Comparison of ENCODE assay signal across 17 cellular contexts in genomic region chr6:144797881-144798589, GRCh38.
DNase-seq lines count a peak whose midpoint lies in the region; ATAC-seq and TF ChIP-seq lines count a peak whose summit lies in the region.
"Had no signal": no experiment of that assay in that cellular context is flagged by ENCODE, and none has a peak within 500 bp of the region (broad histone marks: within the 10 kb centered on the region; RNA-seq: fewer than 3 reads in every experiment).

No MANE protein-coding gene starts in this region.

- DNase-seq in GM04503 (ENCODE audit: low read depth) = peak; percentile 89
- DNase-seq in epithelial cell of esophagus (ENCODE audit: low read depth) = peak; percentile 57
- peak; percentile 88 for DNase-seq in retinal pigment epithelial cell (ENCODE audit: low read depth)
- no peak for DNase-seq in body of pancreas
- no peak for DNase-seq in H9
- DNase-seq in activated CD8-positive, alpha-beta memory T cell treated with anti-CD3 and anti-CD28 coated beads, Interleukin-2, amount 50 U/mL, for 48 hours = no peak
- DNase-seq: activated CD4-positive, alpha-beta T cell treated with anti-CD3 and anti-CD28 coated beads, Interleukin-2, amount 50 U/mL, for 4 hours; activated effector memory CD4-positive, alpha-beta T cell treated with anti-CD3 and anti-CD28 coated beads, Interleukin-2, amount 50 U/mL, for 16 hours; cerebellar nuclear complex; gastrocnemius medialis; left cardiac atrium; naive thymus-derived CD8-positive, alpha-beta T cell; NCI-H2107; sigmoid colon had no signal

- H4K8ac ChIP-seq in H9 (replicated peaks; ENCODE audit: insufficient read length, low read depth, low read length) = no peak overlapping the region

- no peak overlapping the region for H3K9ac ChIP-seq in H9 (ENCODE audit: extremely low read depth, insufficient read length, low read length)
- H3K9ac ChIP-seq: KMS-11 had no signal

- H3K27me3 Mint-ChIP-seq in H9 (ENCODE audit: low read depth) = no peaks in the 10 kb centered on the region
- H3K27me3 Mint-ChIP-seq: naive thymus-derived CD8-positive, alpha-beta T cell had no signal

- no peak overlapping the region for H3K23ac ChIP-seq in H9 (ENCODE audit: insufficient read length, low read depth, low read length)

- TF ChIP-seq CTCF in epithelial cell of esophagus (IDR thresholded peaks at IDR 0.05; ENCODE audit: insufficient read depth, low read depth, low read length, missing control alignments) (no peak), retinal pigment epithelial cell (conservative IDR thresholded peaks at IDR 0.05; ENCODE audit: low read depth, low read length) (no peak), body of pancreas (IDR thresholded peaks at IDR 0.05) (no peak), H9 (conservative IDR thresholded peaks at IDR 0.05) (no peak)

- no peak overlapping the region for H3K27ac Mint-ChIP-seq in H9

- H3K4me1 ChIP-seq in body of pancreas (no peaks in the 10 kb centered on the region), H9 (ENCODE audit: insufficient read depth, low read length) (no peaks in the 10 kb centered on the region)
- H3K4me1 ChIP-seq: gastrocnemius medialis had no signal

- no peak overlapping the region for H2BK15ac ChIP-seq in H9 (ENCODE audit: low read depth, low read length)

- H3K79me2 ChIP-seq in H9 (ENCODE audit: insufficient read depth, low read length) = no peaks in the 10 kb centered on the region

- no peaks in the 10 kb centered on the region for H3K79me1 ChIP-seq in H9 (ENCODE audit: insufficient read depth, low read depth, low read length, poor library complexity, severe bottlenecking)

- H3K23me2 ChIP-seq in H9 (ENCODE audit: insufficient read length, low read depth, low read length, poor library complexity, severe bottlenecking) = no peaks in the 10 kb centered on the region

- H3K36me3 Mint-ChIP-seq in H9 (ENCODE audit: insufficient read depth in 1 of 3, low read depth in 3 of 3) = peaks cover 19 to 52% (median 40%) of the 10 kb centered on the region in 3 experiments

- H3K9me3 Mint-ChIP-seq in H9 = peaks cover 3 to 14% of the 10 kb centered on the region in 2 experiments; a peak in 3 of 5 replicates

- no peak overlapping the region for H3K4me2 ChIP-seq in H9 (ENCODE audit: insufficient read depth, insufficient read length, low read length)
- H3K4me2 ChIP-seq: KMS-11 had no signal

- no peak overlapping the region for H2BK120ac ChIP-seq in H9 (ENCODE audit: low read depth, low read length, poor library complexity, severe bottlenecking)

- H3K4me3 ChIP-seq in epithelial cell of esophagus (ENCODE audit: low read length) (no peak overlapping the region), retinal pigment epithelial cell (ENCODE audit: low read length) (no peak overlapping the region), body of pancreas (no peak overlapping the region)
- H3K4me3 ChIP-seq: gastrocnemius medialis, sigmoid colon, thoracic aorta had no signal

- no peaks in the 10 kb centered on the region for H3K4me1 Mint-ChIP-seq in H9

- H4K20me1 ChIP-seq in H9 (ENCODE audit: control insufficient read depth, insufficient read depth, insufficient read length) = no peaks in the 10 kb centered on the region

- no peak overlapping the region for H3K56ac ChIP-seq in H9 (ENCODE audit: insufficient read length, low read depth, low read length)

- H3T11ph ChIP-seq in H9 (ENCODE audit: low read length) = no peak overlapping the region

- H3K4me3 Mint-ChIP-seq in H9 = no peak overlapping the region
- H3K4me3 Mint-ChIP-seq: naive thymus-derived CD8-positive, alpha-beta T cell had no signal

- H2AK5ac ChIP-seq in H9 (ENCODE audit: insufficient read length, low read length) = no peak overlapping the region

- no peak overlapping the region for H2BK20ac ChIP-seq in H9 (ENCODE audit: low read depth, low read length, poor library complexity, severe bottlenecking)

- no peak overlapping the region for H4K91ac ChIP-seq in H9 (ENCODE audit: insufficient read length, low read depth, low read length)

- no peak for TF ChIP-seq POLR2A in body of pancreas (IDR thresholded peaks at IDR 0.05)

- ATAC-seq in body of pancreas = no peak
- ATAC-seq: gastrocnemius medialis; left cardiac atrium; naive thymus-derived CD8-positive, alpha-beta T cell had no signal

- WGBS in body of pancreas, 2 donors = 80 to 84% methylated on average over 7 of the region's 7 CpGs
- WGBS in H9 (ENCODE audit: extremely low coverage, insufficient read length, low lambda C conversion rate) = no CpG with 5 or more reads among the region's 7 CpGs

- no peak overlapping the region for H3K14ac ChIP-seq in H9 (ENCODE audit: insufficient read depth, low read length)

- H3K36me3 ChIP-seq in body of pancreas (replicated peaks in 1 of 2; ENCODE audit: insufficient read depth in 1 of 2, low read depth in 2 of 2) = peaks cover 0 to 15% of the 10 kb centered on the region in 2 donors

- no peaks in the 10 kb centered on the region for H3K9me3 ChIP-seq in body of pancreas
- H3K9me3 ChIP-seq in H9 (ENCODE audit: control insufficient read depth, low read depth, low read length) = no peaks in the 10 kb centered on the region
- H3K9me3 ChIP-seq: gastrocnemius medialis, sigmoid colon, thoracic aorta had no signal

- H3K27me3 ChIP-seq in body of pancreas (no peaks in the 10 kb centered on the region), H9 (ENCODE audit: insufficient read depth, low read length) (no peaks in the 10 kb centered on the region)
- H3K27me3 ChIP-seq: gastrocnemius medialis, sigmoid colon had no signal

- no peak overlapping the region for H3K4ac ChIP-seq in H9 (ENCODE audit: low read depth, low read length)

- H3K27ac ChIP-seq in body of pancreas = no peak overlapping the region
- H3K27ac ChIP-seq in H9 (ENCODE audit: insufficient read length, low read depth, low read length) = no peak overlapping the region
- H3K27ac ChIP-seq: gastrocnemius medialis, KMS-11, sigmoid colon, thoracic aorta had no signal

- no peak overlapping the region for H3K18ac ChIP-seq in H9 (ENCODE audit: insufficient read length, low read depth, low read length)

- intact Hi-C loops in body of pancreas (cut with DNase I) = no loop called here

- no peak overlapping the region for H2BK12ac ChIP-seq in H9 (ENCODE audit: insufficient read length, low read depth, low read length)

- H4K5ac ChIP-seq in H9 (ENCODE audit: insufficient read length, low read depth, low read length) = no peak overlapping the region

- no peak overlapping the region for H2BK5ac ChIP-seq in H9 (ENCODE audit: insufficient read length, low read length)

- H2AFZ ChIP-seq in H9 (ENCODE audit: low read length) = no peak overlapping the region

TF ChIP-seq in PFSK-1, 5 proteins besides CTCF, POLR2A, EP300 and RAD21:
- TF ChIP-seq TAF1 (IDR thresholded peaks at IDR 0.05; ENCODE audit: borderline replicate concordance, insufficient read depth, low read length) = 0 out of 2 replicates have a peak, but pooled peaks have one; percentile 24
- TF ChIP-seq SIN3A (IDR thresholded peaks at IDR 0.05; ENCODE audit: borderline replicate concordance, insufficient read depth, low read length) = no peak
- no peak for TF ChIP-seq FOXP2 (optimal IDR thresholded peaks at IDR 0.05; ENCODE audit: borderline replicate concordance, extremely low read depth, extremely low read length, insufficient read depth)
- TF ChIP-seq REST (IDR thresholded peaks at IDR 0.05; ENCODE audit: insufficient read depth in 1 of 2, low read depth in 2 of 2, low read length in 2 of 2) = peak in 1 of 2 experiments; percentile 25; a peak in 1 of 4 replicates
- TF ChIP-seq POLR2AphosphoS5 (IDR thresholded peaks at IDR 0.05; ENCODE audit: low read depth, low read length) = peak; percentile 35; the same call in 1 of the 2 replicates

Comparison
In these comparisons a context has a peak if more than half of its experiments do, and no peak if none do; other contexts are left out.
1. DNase-seq: peak in GM04503 (single experiment), epithelial cell of esophagus (single experiment) and retinal pigment epithelial cell (single experiment); none in body of pancreas (0 of 4), H9 (single experiment) and activated CD8-positive, alpha-beta memory T cell treated with anti-CD3 and anti-CD28 coated beads, Interleukin-2, amount 50 U/mL, for 48 hours (single experiment).